31 cellular contexts compared by ENCODE assay signal in genomic region chr20:62160253-62160652, GRCh38. TPM values are rescaled to one million over a fixed set of nuclear protein-coding genes. Genes with fewer than 3 reads are reported as not detected.
"Had no signal": no experiment of that assay in that cellular context is flagged by ENCODE, and none has a peak within 500 bp of the region (broad histone marks: within the 10 kb centered on the region; RNA-seq: fewer than 3 reads in every experiment).

No MANE protein-coding gene starts in this region.

- H3K27me3 Mint-ChIP-seq: activated CD8-positive, alpha-beta T cell treated with anti-CD3 and anti-CD28 coated beads for 36 hours; activated T-cell treated with anti-CD3 and anti-CD28 coated beads, Interleukin-2, amount 50 U/mL, for 24 hours; IgD-negative memory B cell had no signal

- H3K4me2 ChIP-seq: SK-N-SH had no signal

- H3K9me3 Mint-ChIP-seq: activated CD4-positive, alpha-beta T cell treated with anti-CD3 and anti-CD28 coated beads, Interleukin-2, amount 10 ng/mL, durations not matched to agents 24 days and 14 days; activated CD8-positive, alpha-beta T cell treated with anti-CD3 and anti-CD28 coated beads for 36 hours; activated naive CD4-positive, alpha-beta T cell treated with anti-CD3 and anti-CD28 coated beads for 36 hours; activated naive CD4-positive, alpha-beta T cell treated with anti-CD3 and anti-CD28 coated beads, Interleukin-2, amount 50 U/mL, for 72 hours; activated T-cell treated with anti-CD3 and anti-CD28 coated beads, Interleukin-2, amount 50 U/mL, for 24 hours; IgD-negative memory B cell; T-helper 1 cell treated with Interleukin-12 subunit alpha and Interleukin-12 subunit beta and Interleukin-4 antibody, amounts not matched to agents 30 μg/mL and 1 μg/mL, for 36 hours; T-helper 2 cell treated with Interferon-gamma antibody and Interleukin-4, amounts not matched to agents 5 μg/mL and 100 μg/mL, for 36 hours had no signal

- H3K27ac Mint-ChIP-seq: activated CD8-positive, alpha-beta T cell treated with anti-CD3 and anti-CD28 coated beads for 36 hours; activated naive CD4-positive, alpha-beta T cell treated with anti-CD3 and anti-CD28 coated beads for 36 hours; IgD-negative memory B cell; T-helper 2 cell treated with Interferon-gamma antibody and Interleukin-4, amounts not matched to agents 5 μg/mL and 100 μg/mL, for 36 hours had no signal

- H3K9me3 ChIP-seq: MG63, Peyer's patch, SJSA1, SK-N-SH had no signal

- H3K4me3 ChIP-seq: MG63, Peyer's patch, SJSA1 had no signal

- H3K4me1 ChIP-seq: SJSA1 had no signal

- H3K27me3 ChIP-seq: brain microvascular endothelial cell, MG63, Peyer's patch, SJSA1 had no signal

- H3K27ac ChIP-seq: brain microvascular endothelial cell, Peyer's patch, SJSA1 had no signal

- DNase-seq: anterior cingulate cortex; brain microvascular endothelial cell; central memory CD4-positive, alpha-beta T cell; Karpas-422; KBM-7; MG63; NCI-H1048; NCI-H1105 treated with DMSO at 0.1 percent for 48 hours; NCI-H1436; NCI-H1694; NCI-H1930; NCI-H2081 treated with DMSO at 0.1 percent for 48 hours; NCI-H510A; NCI-H526; NCI-H748 treated with DMSO at 0.1 percent for 48 hours; NK-92 treated with Interleukin-12 subunit alpha and Interleukin-12 subunit beta, amount 100 ng/mL, for 24 hours; Peyer's patch; RPMI8226; SHP77 treated with DMSO at 0.1 percent for 48 hours; SK-N-SH had no signal

- H3K36me3 Mint-ChIP-seq: activated naive CD4-positive, alpha-beta T cell treated with anti-CD3 and anti-CD28 coated beads, Interleukin-2, amount 50 U/mL, for 72 hours had no signal

- H3K4me3 Mint-ChIP-seq: activated CD8-positive, alpha-beta T cell treated with anti-CD3 and anti-CD28 coated beads for 36 hours; activated naive CD4-positive, alpha-beta T cell treated with anti-CD3 and anti-CD28 coated beads for 36 hours; activated T-cell treated with anti-CD3 and anti-CD28 coated beads, Interleukin-2, amount 50 U/mL, for 24 hours; T-helper 1 cell treated with Interleukin-12 subunit alpha and Interleukin-12 subunit beta and Interleukin-4 antibody, amounts not matched to agents 30 μg/mL and 1 μg/mL, for 36 hours had no signal

- H3K9ac ChIP-seq: SK-N-SH had no signal

RNA-seq across cellular contexts. Expression of gene HRH3, which starts 59.8 kb away (rescaled TPM):
- total RNA-seq: activated CD4-positive, alpha-beta T cell treated with anti-CD3 and anti-CD28 coated beads, Interleukin-2, amount 10 ng/mL, durations not matched to agents 24 days and 14 days; activated CD8-positive, alpha-beta memory T cell treated with anti-CD3 and anti-CD28 coated beads for 36 hours; activated CD8-positive, alpha-beta T cell treated with anti-CD3 and anti-CD28 coated beads for 36 hours; activated naive CD4-positive, alpha-beta T cell treated with anti-CD3 and anti-CD28 coated beads for 36 hours; activated naive CD4-positive, alpha-beta T cell treated with anti-CD3 and anti-CD28 coated beads, Interleukin-2, amount 50 U/mL, for 72 hours; PC-3; SJSA1 had no signal
- polyA plus RNA-seq: IgD-negative memory B cell had no signal
